8 cellular contexts compared by ENCODE assay signal in the genomic region with DNA sequence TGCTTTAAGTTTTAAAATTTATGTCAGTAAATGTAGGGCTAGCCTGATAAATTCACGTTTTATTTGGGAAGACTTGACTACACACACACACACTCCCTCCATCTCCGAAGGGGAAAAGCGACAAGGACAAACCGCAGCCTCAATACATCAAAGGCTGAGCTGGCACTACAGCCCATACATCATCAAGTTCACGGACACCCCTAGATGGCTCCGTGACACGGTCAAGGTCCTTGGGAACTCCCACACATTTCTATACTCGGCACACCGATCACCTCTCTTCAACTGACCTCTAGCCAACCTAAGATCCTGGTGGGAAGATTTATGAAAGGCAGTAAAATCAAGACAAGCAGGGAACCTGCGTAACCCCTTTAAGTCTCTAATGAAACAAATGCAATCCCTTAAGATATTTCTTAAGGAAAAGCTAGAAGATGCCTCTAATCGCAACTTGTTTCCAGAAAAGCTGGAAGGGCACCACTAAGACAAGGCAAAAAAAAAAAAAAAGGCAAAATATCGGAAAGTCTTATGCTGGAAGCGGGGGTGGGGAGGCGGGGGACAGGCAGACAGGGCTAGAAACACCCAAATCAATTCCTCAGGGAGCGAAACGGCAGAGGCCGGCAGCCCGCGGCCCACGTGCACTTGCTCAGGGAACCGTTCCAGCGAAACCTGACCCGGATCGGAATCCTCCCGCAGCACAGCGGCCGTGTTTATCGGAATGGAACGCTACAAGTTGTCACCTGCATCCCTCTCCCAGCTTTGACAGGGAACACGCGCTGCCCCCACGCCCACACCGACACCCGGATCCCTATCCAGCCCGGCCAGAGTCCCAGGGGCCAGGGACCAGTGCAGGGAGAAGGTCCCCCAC. TPM values are rescaled to one million over a fixed set of nuclear protein-coding genes. Genes with fewer than 3 reads are reported as not detected.
DNase-seq lines count a peak whose midpoint lies in the region; ATAC-seq and TF ChIP-seq lines count a peak whose summit lies in the region.

No MANE protein-coding gene starts in this region.

- no peak overlapping the region for H2AK5ac ChIP-seq in H9 (ENCODE audit: insufficient read length, low read length)

- H4K5ac ChIP-seq in H9 (ENCODE audit: insufficient read length, low read depth, low read length): no peak overlapping the region

- H4K8ac ChIP-seq in H9 (replicated peaks; ENCODE audit: insufficient read length, low read depth, low read length): no peak overlapping the region

- DNase-seq in AG08395 (ENCODE audit: low spot score) (peak; percentile 20), H9 (peak; percentile 44), hepatocyte (ENCODE audit: low spot score) (peak; percentile 28), progenitor cell of endocrine pancreas (ENCODE audit: low spot score, unreplicated experiment) (peak; percentile 14), PC-3 (no peak), NCI-H128 (lab: John Stamatoyannopoulos, UW; ENCODE audit: unreplicated experiment) (no peak)

- H3K79me2 ChIP-seq in H9 (ENCODE audit: insufficient read depth, low read length) (no peaks in the 10 kb centered on the region), hepatocyte (peaks cover 9% of the 10 kb centered on the region), PC-3 (ENCODE audit: low read length) (no peaks in the 10 kb centered on the region)

- H3K36me3 ChIP-seq in hepatocyte (replicated peaks; ENCODE audit: insufficient read depth, low read depth) (no peaks in the 10 kb centered on the region), PC-3 (ENCODE audit: low read depth, low read length) (no peaks in the 10 kb centered on the region)

- TF ChIP-seq CTCF in H9 (conservative IDR thresholded peaks at IDR 0.05) (no peak), hepatocyte (IDR thresholded peaks at IDR 0.05; ENCODE audit: poor library complexity) (no peak), progenitor cell of endocrine pancreas (IDR thresholded peaks at IDR 0.05; ENCODE audit: unreplicated experiment) (no peak), PC-3 (conservative IDR thresholded peaks at IDR 0.05; ENCODE audit: low read depth, low read length) (no peak)

- H2BK12ac ChIP-seq in H9 (ENCODE audit: insufficient read length, low read depth, low read length): no peak overlapping the region

- H3F3A ChIP-seq in PC-3 (ENCODE audit: low read length, unreplicated experiment): no peaks in the 10 kb centered on the region

- H3K79me1 ChIP-seq in H9 (ENCODE audit: insufficient read depth, low read depth, low read length, poor library complexity, severe bottlenecking): no peaks in the 10 kb centered on the region

- no peak overlapping the region for H4K91ac ChIP-seq in H9 (ENCODE audit: insufficient read length, low read depth, low read length)

- no peaks in the 10 kb centered on the region for H3K9me3 ChIP-seq in H9 (ENCODE audit: control insufficient read depth, low read depth, low read length)
- H3K9me3 ChIP-seq in hepatocyte (ENCODE audit: low read depth): no peaks in the 10 kb centered on the region
- H3K9me3 ChIP-seq in PC-3 (ENCODE audit: low read length): no peaks in the 10 kb centered on the region

- H3K27me3 ChIP-seq in H9 (ENCODE audit: insufficient read depth, low read length): peaks cover 30% of the 10 kb centered on the region; the same call in 1 of the 2 replicates
- peaks cover 26% of the 10 kb centered on the region for H3K27me3 ChIP-seq in hepatocyte
- peaks cover 91% of the 10 kb centered on the region for H3K27me3 ChIP-seq in PC-3 (ENCODE audit: low read length)

- CTCF ChIA-PET in PC-3 (lab: Charles Lee): no interaction called here

- H3K4me2 ChIP-seq in H9 (ENCODE audit: insufficient read depth, insufficient read length, low read length) (peak overlapping the region; percentile 87), hepatocyte (peak overlapping the region; percentile 98), PC-3 (ENCODE audit: low read length) (no peak overlapping the region)

- H3K27ac ChIP-seq in H9 (ENCODE audit: insufficient read length, low read depth, low read length): no peak overlapping the region
- no peak overlapping the region for H3K27ac ChIP-seq in hepatocyte
- H3K27ac ChIP-seq in PC-3 (ENCODE audit: low read length): no peak overlapping the region

- H3K9me2 ChIP-seq in hepatocyte (replicated peaks; ENCODE audit: insufficient read depth): no peaks in the 10 kb centered on the region
- no peaks in the 10 kb centered on the region for H3K9me2 ChIP-seq in PC-3 (replicated peaks; ENCODE audit: low read length)

- no peak overlapping the region for H3K56ac ChIP-seq in H9 (ENCODE audit: insufficient read length, low read depth, low read length)

- H3K23ac ChIP-seq in H9 (ENCODE audit: insufficient read length, low read depth, low read length): no peak overlapping the region

- H3K4me1 ChIP-seq in H9 (ENCODE audit: insufficient read depth, low read length) (no peaks in the 10 kb centered on the region), hepatocyte (ENCODE audit: insufficient read depth) (peaks cover 12% of the 10 kb centered on the region), PC-3 (ENCODE audit: insufficient read depth, low read length) (peaks cover 8% of the 10 kb centered on the region; the same call in 1 of the 2 replicates)

- POLR2A ChIA-PET in PC-3 (lab: Charles Lee; ENCODE audit: unreplicated experiment): no interaction called here

- no peaks in the 10 kb centered on the region for H4K20me1 ChIP-seq in H9 (ENCODE audit: control insufficient read depth, insufficient read depth, insufficient read length)
- H4K20me1 ChIP-seq in hepatocyte (ENCODE audit: insufficient read depth, poor library complexity, severe bottlenecking): no peaks in the 10 kb centered on the region
- no peaks in the 10 kb centered on the region for H4K20me1 ChIP-seq in PC-3 (ENCODE audit: low read length)

- H3K4me3 Mint-ChIP-seq in H9: peak overlapping the region; percentile 66 to 84
- peak overlapping the region; percentile 81 for H3K4me3 Mint-ChIP-seq in activated naive CD8-positive, alpha-beta T cell
- H3K4me3 Mint-ChIP-seq in progenitor cell of endocrine pancreas (ENCODE audit: low read depth): peak overlapping the region; percentile 66

- peak overlapping the region; percentile 81 for H3K4me3 ChIP-seq in hepatocyte
- no peak overlapping the region for H3K4me3 ChIP-seq in PC-3 (ENCODE audit: low read length)

- H3K27me3 Mint-ChIP-seq in H9 (ENCODE audit: low read depth): peaks cover 44% of the 10 kb centered on the region
- peaks cover 55% of the 10 kb centered on the region for H3K27me3 Mint-ChIP-seq in activated naive CD8-positive, alpha-beta T cell
- peaks cover 74% of the 10 kb centered on the region for H3K27me3 Mint-ChIP-seq in progenitor cell of endocrine pancreas

- H3K36me3 Mint-ChIP-seq in H9 (ENCODE audit: insufficient read depth in 1 of 3, low read depth in 3 of 3): no peaks in the 10 kb centered on the region
- H3K36me3 Mint-ChIP-seq in activated naive CD8-positive, alpha-beta T cell: no peaks in the 10 kb centered on the region
- no peaks in the 10 kb centered on the region for H3K36me3 Mint-ChIP-seq in progenitor cell of endocrine pancreas (ENCODE audit: insufficient read depth)

- no peak overlapping the region for H2AFZ ChIP-seq in H9 (ENCODE audit: low read length)
- no peak overlapping the region for H2AFZ ChIP-seq in hepatocyte
- no peak overlapping the region for H2AFZ ChIP-seq in PC-3 (ENCODE audit: low read length)

- H3T11ph ChIP-seq in H9 (ENCODE audit: low read length): no peak overlapping the region

- BruUV-seq in PC-3 (replicated peaks; lab: Mats Ljungman, UMichigan): no TSS peak

- no peak overlapping the region for H2BK20ac ChIP-seq in H9 (ENCODE audit: low read depth, low read length, poor library complexity, severe bottlenecking)

- peaks cover 15 to 18% of the 10 kb centered on the region in 2 experiments for H3K4me1 Mint-ChIP-seq in H9
- peaks cover 15% of the 10 kb centered on the region for H3K4me1 Mint-ChIP-seq in activated naive CD8-positive, alpha-beta T cell (ENCODE audit: low read depth)
- peaks cover 6% of the 10 kb centered on the region for H3K4me1 Mint-ChIP-seq in progenitor cell of endocrine pancreas (ENCODE audit: low read depth)

- H2BK5ac ChIP-seq in H9 (ENCODE audit: insufficient read length, low read length): no peak overlapping the region

- intact Hi-C loops in PC-3 (cut with micrococcal nuclease): no loop called here

- no peak overlapping the region for H3K14ac ChIP-seq in H9 (ENCODE audit: insufficient read depth, low read length)

- H3K9ac ChIP-seq in H9 (ENCODE audit: extremely low read depth, insufficient read length, low read length) (no peak overlapping the region), PC-3 (ENCODE audit: low read length) (no peak overlapping the region)

- no peak overlapping the region for H3K18ac ChIP-seq in H9 (ENCODE audit: insufficient read length, low read depth, low read length)

- H3K23me2 ChIP-seq in H9 (ENCODE audit: insufficient read length, low read depth, low read length, poor library complexity, severe bottlenecking): peaks cover 21% of the 10 kb centered on the region

- no peaks in the 10 kb centered on the region; a peak in 1 of 5 replicates for H3K9me3 Mint-ChIP-seq in H9
- H3K9me3 Mint-ChIP-seq in activated naive CD8-positive, alpha-beta T cell (ENCODE audit: low read depth): no peaks in the 10 kb centered on the region
- no peaks in the 10 kb centered on the region for H3K9me3 Mint-ChIP-seq in progenitor cell of endocrine pancreas (ENCODE audit: low read depth)

- WGBS in H9 (ENCODE audit: extremely low coverage, insufficient read length, low lambda C conversion rate): no CpG with 5 or more reads among the region's 35 CpGs
- WGBS in hepatocyte (ENCODE audit: low lambda C conversion rate, missing lambda C conversion rate): 8% methylated on average over 28 of the region's 35 CpGs

- H3K27ac Mint-ChIP-seq in H9 (no peak overlapping the region), progenitor cell of endocrine pancreas (no peak overlapping the region)
- H3K27ac Mint-ChIP-seq in activated naive CD8-positive, alpha-beta T cell: no peak overlapping the region

- ATAC-seq in GM19395 (IDR thresholded peaks at IDR 0.05; ENCODE audit: unreplicated experiment): no peak
- no peak for ATAC-seq in PC-3

- no peak overlapping the region for H3K4ac ChIP-seq in H9 (ENCODE audit: low read depth, low read length)

- no peak overlapping the region for H2BK120ac ChIP-seq in H9 (ENCODE audit: low read depth, low read length, poor library complexity, severe bottlenecking)

- no peak overlapping the region for H2BK15ac ChIP-seq in H9 (ENCODE audit: low read depth, low read length)

RNA-seq across cellular contexts. Expression of gene ARHGAP20, which starts 1.5 kb away (rescaled TPM):
- total RNA-seq in H9 (2021): 0.04 and 0.09 TPM in 2 replicates
- 2.6 and 4.8 TPM in 2 replicates for total RNA-seq in hepatocyte
- 0.79 and 1.3 TPM in 2 replicates for polyA plus RNA-seq in hepatocyte
- 0.07 and 0.14 TPM in 2 replicates for total RNA-seq in progenitor cell of endocrine pancreas
- total RNA-seq in PC-3 (2014; rRNA removed): not detected in 2 replicates

Comparison
In these comparisons a context has a peak if more than half of its experiments do, and no peak if none do; other contexts are left out.
1. DNase-seq: peak in AG08395 (single experiment), H9 (single experiment), hepatocyte (single experiment) and progenitor cell of endocrine pancreas (single experiment); none in PC-3 (single experiment) and NCI-H128 (single experiment).
2. Peak in every context shown above with its lines, with median percentiles within 50 percentile points of each other: H3K4me3 Mint-ChIP-seq.